16 cellular contexts compared by ENCODE assay signal in genomic region chr15:38217788-38218609, GRCh38. TPM values are rescaled to one million over a fixed set of nuclear protein-coding genes. Genes with fewer than 3 reads are reported as not detected.
DNase-seq lines count a peak whose midpoint lies in the region; ATAC-seq, FAIRE-seq and TF ChIP-seq lines count a peak whose summit lies in the region.
"Had no signal": no experiment of that assay in that cellular context is flagged by ENCODE, and none has a peak within 500 bp of the region (broad histone marks: within the 10 kb centered on the region; RNA-seq: fewer than 3 reads in every experiment).

No MANE protein-coding gene starts in this region.

- H3K4me2 ChIP-seq in H1 (ENCODE audit: insufficient read depth in 1 of 2, low read depth in 2 of 2, low read length in 2 of 2) (no peak overlapping the region), trophoblast cell (ENCODE audit: low read length) (no peak overlapping the region)

- no peak overlapping the region for H3K14ac ChIP-seq in H1 (ENCODE audit: insufficient read length)
- no peak overlapping the region for H3K14ac ChIP-seq in trophoblast cell (ENCODE audit: low read length)

- H3K9me3 ChIP-seq in H1 (ENCODE audit: insufficient read depth in 2 of 2, low read depth in 1 of 2, low read length in 1 of 2): no peaks in the 10 kb centered on the region
- no peaks in the 10 kb centered on the region for H3K9me3 ChIP-seq in trophoblast cell (ENCODE audit: insufficient read depth, low read depth, low read length)
- H3K9me3 ChIP-seq: left ventricle myocardium inferior had no signal

- H2BK15ac ChIP-seq in H1 (ENCODE audit: low read length): no peak overlapping the region

- H3K27ac ChIP-seq in H1 (ENCODE audit: low read depth, low read length): no peak overlapping the region
- no peak overlapping the region for H3K27ac ChIP-seq in trophoblast cell (ENCODE audit: low read depth, low read length)
- H3K27ac ChIP-seq: left ventricle myocardium inferior had no signal

- peak; percentile 8 for DNase-seq in HCEC 1CT
- DNase-seq in NCI-H82 (lab: John Stamatoyannopoulos, UW): peak; percentile 61
- no peak for DNase-seq in H1 (ENCODE audit: low read depth in 1 of 2, low spot score in 2 of 2)
- DNase-seq in trophoblast cell: peak; percentile 18 to 83
- no peak for DNase-seq in NCI-H2081 (lab: John Stamatoyannopoulos, UW)
- DNase-seq in endothelial cell (ENCODE audit: low spot score): no peak
- DNase-seq: activated T-cell treated with anti-CD3 and anti-CD28 coated beads for 4 hours; amniotic stem cell; CD8-positive, alpha-beta T cell; effector CD4-positive, alpha-beta T cell; left ventricle myocardium inferior; occipital lobe; Right ventricle myocardium superior; stimulated activated CD4-positive, alpha-beta T cell treated with anti-CD3 and anti-CD28 coated beads, Interleukin-15, amount 100 ng/mL, for 24 hours had no signal

- ATAC-seq in HG03565 (IDR thresholded peaks at IDR 0.05; ENCODE audit: unreplicated experiment) (no peak), HG02763 (IDR thresholded peaks at IDR 0.05; ENCODE audit: unreplicated experiment) (no peak)
- ATAC-seq: CD8-positive, alpha-beta T cell had no signal

- H3K4me1 ChIP-seq in H1 (replicated peaks in 1 of 4; ENCODE audit: control insufficient read depth in 3 of 4, insufficient read depth in 4 of 4, low read length in 3 of 4) (peaks cover 0 to 5% (median 2%) of the 10 kb centered on the region in 4 experiments; a peak in 2 of 7 replicates), trophoblast cell (ENCODE audit: control insufficient read depth in 1 of 2, insufficient read depth in 2 of 2, low read length in 2 of 2) (no peaks in the 10 kb centered on the region)

- H4K12ac ChIP-seq in trophoblast cell (ENCODE audit: low read depth, low read length): no peak overlapping the region

- no peak overlapping the region for H3K27ac Mint-ChIP-seq in endothelial cell (ENCODE audit: unreplicated experiment)
- H3K27ac Mint-ChIP-seq: CD8-positive, alpha-beta T cell had no signal

- no peaks in the 10 kb centered on the region for H3K79me1 ChIP-seq in H1 (ENCODE audit: low read depth, low read length)
- H3K79me1 ChIP-seq in trophoblast cell (ENCODE audit: low read length): no peaks in the 10 kb centered on the region

- H3K23ac ChIP-seq in H1 (ENCODE audit: insufficient read length) (no peak overlapping the region), trophoblast cell (ENCODE audit: low read length) (no peak overlapping the region)

- H2BK120ac ChIP-seq in H1 (replicated peaks; ENCODE audit: low read depth, low read length) (no peak overlapping the region), trophoblast cell (ENCODE audit: insufficient read depth, low read length, poor library complexity) (no peak overlapping the region)

- H3K4me1 Mint-ChIP-seq in endothelial cell (ENCODE audit: unreplicated experiment): peaks cover 3% of the 10 kb centered on the region

- H3K79me2 ChIP-seq in H1 (ENCODE audit: control insufficient read depth in 1 of 2, insufficient read depth in 2 of 2, low read length in 2 of 2) (no peaks in the 10 kb centered on the region), trophoblast cell (ENCODE audit: control insufficient read depth, insufficient read depth, low read length, poor library complexity) (no peaks in the 10 kb centered on the region)

- no peak overlapping the region for H3K4me3 ChIP-seq in H1 (ENCODE audit: extremely low read depth in 1 of 4, insufficient read depth in 2 of 4, low read depth in 3 of 4, low read length in 4 of 4)
- no peak overlapping the region for H3K4me3 ChIP-seq in trophoblast cell (ENCODE audit: low read depth, low read length)
- H3K4me3 ChIP-seq: left ventricle myocardium inferior had no signal

- H3K27me3 ChIP-seq in H1 (replicated peaks in 1 of 4; ENCODE audit: control insufficient read depth in 3 of 4, extremely low read depth in 1 of 4, insufficient read depth in 3 of 4, low read length in 3 of 4) (no peaks in the 10 kb centered on the region), trophoblast cell (ENCODE audit: insufficient read depth, low read length) (no peaks in the 10 kb centered on the region)

- no peak for TF ChIP-seq RAD21 in H1 (IDR thresholded peaks at IDR 0.05 in 1 of 2, conservative IDR thresholded peaks at IDR 0.05 in 1 of 2; ENCODE audit: low read depth in 2 of 2, low read length in 2 of 2)

- no peak overlapping the region for H3K56ac ChIP-seq in H1 (replicated peaks; ENCODE audit: insufficient read length, low read depth, low read length)

- no peak overlapping the region for H2AK5ac ChIP-seq in H1 (ENCODE audit: low read depth, low read length)
- no peak overlapping the region for H2AK5ac ChIP-seq in trophoblast cell (ENCODE audit: low read length)

- no peak overlapping the region for H4K5ac ChIP-seq in H1 (ENCODE audit: insufficient read length, low read depth, low read length)

- no peak overlapping the region for H3K9ac ChIP-seq in H1 (replicated peaks in 1 of 4; ENCODE audit: extremely low read depth in 1 of 4, low read depth in 3 of 4, low read length in 3 of 4)
- H3K9ac ChIP-seq in trophoblast cell (ENCODE audit: low read length): no peak overlapping the region

- TF ChIP-seq POLR2A in H1 (IDR thresholded peaks at IDR 0.05; ENCODE audit: control extremely low read depth in 1 of 2, low read depth in 2 of 2, low read length in 2 of 2): no peak

- H4K20me1 ChIP-seq in H1 (replicated peaks in 1 of 2; ENCODE audit: control insufficient read depth in 1 of 2, insufficient read depth in 2 of 2, low read length in 2 of 2): no peaks in the 10 kb centered on the region

- TF ChIP-seq CTCF in H1 (IDR thresholded peaks at IDR 0.05; ENCODE audit: control extremely low read depth in 1 of 3, insufficient read depth in 1 of 3, low read depth in 1 of 3, low read length in 3 of 3) (no peak), endothelial cell (IDR thresholded peaks at IDR 0.05; ENCODE audit: unreplicated experiment) (no peak)

- 79% methylated on average over 2 of the region's 3 CpGs; no CpG with 5 or more reads in 1 of the 2 experiments for WGBS in H1 (ENCODE audit: extremely low coverage in 1 of 2, insufficient coverage in 1 of 2, insufficient read length in 1 of 2, insufficient replicate concordance in 2 of 2, low coverage in 1 of 2, low lambda C conversion rate in 2 of 2, missing lambda C conversion rate in 1 of 2), 2 experiments
- WGBS in trophoblast cell (ENCODE audit: extremely low coverage, insufficient coverage, insufficient read length): no CpG with 5 or more reads among the region's 3 CpGs

- no peak overlapping the region for H2BK12ac ChIP-seq in H1 (ENCODE audit: low read depth, low read length)
- H2BK12ac ChIP-seq in trophoblast cell (ENCODE audit: low read length): no peak overlapping the region

- H3K4ac ChIP-seq in H1 (replicated peaks; ENCODE audit: insufficient read length, low read depth, low read length): no peak overlapping the region
- no peak overlapping the region for H3K4ac ChIP-seq in trophoblast cell (ENCODE audit: low read depth, low read length)

- no peak overlapping the region for H4K91ac ChIP-seq in H1 (replicated peaks; ENCODE audit: insufficient read length, low read length)
- no peak overlapping the region for H4K91ac ChIP-seq in trophoblast cell (ENCODE audit: low read depth, low read length)

- no peak overlapping the region for H2AFZ ChIP-seq in H1 (ENCODE audit: low read length)
- no peak overlapping the region for H2AFZ ChIP-seq in trophoblast cell (ENCODE audit: insufficient read depth, low read length, poor library complexity)

- H4K8ac ChIP-seq in H1 (ENCODE audit: extremely low read depth, insufficient read depth, low read length) (no peak overlapping the region), trophoblast cell (ENCODE audit: low read depth, low read length) (no peak overlapping the region)

- POLR2A ChIA-PET in H1 (lab: Charles Lee; ENCODE audit: partially characterized antibody): interaction anchor here (0.7 to 1.6 kb wide), 2 partner anchors 33 to 35 kb away, joined by 3 read pairs; partner anchors contain the start of gene SPRED1

- H2BK5ac ChIP-seq in H1 (ENCODE audit: low read depth, low read length): no peak overlapping the region
- H2BK5ac ChIP-seq in trophoblast cell (ENCODE audit: low read depth, low read length, poor library complexity): no peak overlapping the region

- no peak overlapping the region for H3K4me3 Mint-ChIP-seq in endothelial cell (ENCODE audit: unreplicated experiment)
- H3K4me3 Mint-ChIP-seq: CD8-positive, alpha-beta T cell had no signal

- no peaks in the 10 kb centered on the region for H3K36me3 Mint-ChIP-seq in endothelial cell (ENCODE audit: low read depth, unreplicated experiment)
- H3K36me3 Mint-ChIP-seq: CD8-positive, alpha-beta T cell had no signal

- TF ChIP-seq EP300 in H1 (IDR thresholded peaks at IDR 0.05; ENCODE audit: borderline replicate concordance in 1 of 2, low read depth in 2 of 2, low read length in 2 of 2): no peak

- CTCF ChIA-PET in H1 (lab: Charles Lee; ENCODE audit: partially characterized antibody): interaction anchor here (0.6 to 1.6 kb wide), 3 partner anchors 15 to 46 kb away, joined by 3 to 4 read pairs (median 3); no protein-coding TSS in a partner anchor

- no peaks in the 10 kb centered on the region for H3K27me3 Mint-ChIP-seq in endothelial cell (ENCODE audit: unreplicated experiment)

- no peak overlapping the region for H3K18ac ChIP-seq in H1 (ENCODE audit: extremely low read depth, low read length)
- no peak overlapping the region for H3K18ac ChIP-seq in trophoblast cell (ENCODE audit: low read length)

- no peak overlapping the region for H2BK20ac ChIP-seq in H1 (ENCODE audit: low read length)

- no peak for FAIRE-seq in H1 (lab: Jason Lieb, UNC)

- H3K9me3 Mint-ChIP-seq in endothelial cell (ENCODE audit: unreplicated experiment): no peaks in the 10 kb centered on the region
- H3K9me3 Mint-ChIP-seq: CD8-positive, alpha-beta T cell had no signal

- H3K36me3 ChIP-seq in H1 (ENCODE audit: control insufficient read depth in 2 of 4, insufficient read depth in 4 of 4, low read length in 3 of 4) (no peaks in the 10 kb centered on the region), trophoblast cell (ENCODE audit: control insufficient read depth in 1 of 2, insufficient read depth in 2 of 2, low read length in 2 of 2) (no peaks in the 10 kb centered on the region)
- H3K36me3 ChIP-seq: left ventricle myocardium inferior had no signal

- H3K23me2 ChIP-seq in H1 (ENCODE audit: low read depth, low read length): no peaks in the 10 kb centered on the region

TF ChIP-seq in H1, 55 proteins besides CTCF, POLR2A, EP300 and RAD21 (continues in another document):
- TF ChIP-seq FOSL1 (IDR thresholded peaks at IDR 0.05; ENCODE audit: insufficient read depth, low read depth, low read length): no peak

RNA-seq across cellular contexts. Expression of gene SPRED1, which starts 34.6 kb away (rescaled TPM):
- total RNA-seq in H1 (2021; fragmentation: NEBNext Ultra II Directional; extraction: Animal tissue kit (Norgen Biotek cat#: 25700)): 30.3 and 32.6 TPM in 2 replicates
- 4.7 and 5.5 TPM in 2 replicates for polyA plus RNA-seq in H1 (2011; rRNA removed)
- polyA plus RNA-seq in H1 (2011; cell fraction: cytosol; rRNA removed): 6.9 TPM
- polyA plus RNA-seq in H1 (2011; cell fraction: nucleus; rRNA removed): 7.3 TPM
- polyA plus RNA-seq in H1 (2012, experiment 1 of 2): 13.5 to 19.5 TPM (median 16.1 TPM) in 4 replicates
- 3.6 TPM for polyA plus RNA-seq in H1 (2012, experiment 2 of 2)
- 14.4 TPM for polyA plus RNA-seq in H1 (2013, experiment 1 of 2)
- 13.7 TPM for polyA plus RNA-seq in H1 (2013, experiment 2 of 2)
- 14.6 and 15.7 TPM in 2 replicates for polyA minus RNA-seq in H1 (2011; rRNA and poly(A)+ RNA removed)
- 18.6 TPM for polyA minus RNA-seq in H1 (2011; cell fraction: cytosol; rRNA and poly(A)+ RNA removed)
- polyA minus RNA-seq in H1 (2011; cell fraction: nucleus; rRNA and poly(A)+ RNA removed): 30.5 TPM
- polyA plus RNA-seq in trophoblast cell (2013): 4.4 and 4.5 TPM in 2 replicates
- 29.3 TPM for total RNA-seq in endothelial cell (ENCODE audit: unreplicated experiment)

Comparison
In these comparisons a context has a peak if more than half of its experiments do, and no peak if none do; other contexts are left out.
1. DNase-seq: peak in HCEC 1CT (single experiment), NCI-H82 (single experiment) and trophoblast cell (2 of 2); none in H1 (0 of 2), NCI-H2081 (0 of 2) and endothelial cell (single experiment).